ENCODE assay signal across 9 cellular contexts in the genomic region with DNA sequence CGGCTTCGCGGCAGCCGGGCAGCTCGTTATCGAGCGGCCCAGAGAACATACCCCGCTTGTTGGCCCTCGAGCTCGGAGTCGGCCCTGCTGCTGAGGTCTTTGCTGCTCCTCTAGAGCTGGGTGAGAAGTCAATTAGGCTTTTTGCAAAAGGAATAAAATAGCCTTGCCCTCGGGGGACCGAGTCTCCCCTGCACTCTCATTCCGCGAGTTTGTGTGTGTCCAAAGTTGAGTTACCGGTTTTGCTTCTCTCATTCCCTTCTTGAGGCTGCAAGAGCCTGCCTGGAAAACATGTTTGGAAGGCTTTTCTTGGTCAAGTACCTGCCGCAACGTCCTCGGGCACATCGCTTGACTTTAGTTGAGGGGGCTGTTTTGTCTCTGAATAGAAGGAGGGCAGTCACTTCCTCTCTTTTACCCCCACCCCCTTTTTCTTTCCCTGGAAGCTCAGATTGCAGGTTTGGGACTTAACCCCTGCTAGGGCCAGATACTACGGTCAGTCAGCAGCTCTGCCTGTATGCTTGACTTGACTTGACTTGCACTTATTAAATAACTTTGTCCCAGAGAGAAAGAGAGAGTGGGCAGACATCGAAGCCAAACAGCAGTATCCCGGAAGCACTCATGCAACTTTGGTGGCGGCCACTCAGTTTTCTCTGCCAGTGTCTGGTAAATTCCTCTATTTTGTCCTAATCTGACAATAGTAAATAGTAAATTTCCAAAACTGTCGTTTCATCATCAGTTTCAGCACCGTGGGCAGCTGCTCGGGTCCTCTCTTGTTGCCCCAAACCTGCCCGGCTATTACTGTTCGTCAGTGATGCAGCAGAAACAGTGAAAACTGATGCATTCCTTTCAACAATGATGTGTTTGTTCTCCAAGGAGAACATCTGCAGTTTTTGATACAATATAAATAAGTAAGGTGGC. TPM values are rescaled to one million over a fixed set of nuclear protein-coding genes. Genes with fewer than 3 reads are reported as not detected.
DNase-seq lines count a peak whose midpoint lies in the region; ATAC-seq, FAIRE-seq and TF ChIP-seq lines count a peak whose summit lies in the region.
"Had no signal": no experiment of that assay in that cellular context is flagged by ENCODE, and none has a peak within 500 bp of the region (broad histone marks: within the 10 kb centered on the region; RNA-seq: fewer than 3 reads in every experiment).

No MANE protein-coding gene starts in this region.

- peak overlapping the region; percentile 94 for H3K27ac ChIP-seq in astrocyte (ENCODE audit: low read depth, low read length)
- peak overlapping the region; percentile 97 for H3K27ac ChIP-seq in hepatocyte
- peak overlapping the region; percentile 96 to 97 for H3K27ac ChIP-seq in prostate gland

- FAIRE-seq in astrocyte (lab: Jason Lieb, UNC) = no peak

- H3K9me3 ChIP-seq in astrocyte (ENCODE audit: insufficient read depth, low read depth, low read length) (no peaks in the 10 kb centered on the region), hepatocyte (ENCODE audit: low read depth) (no peaks in the 10 kb centered on the region), prostate gland (no peaks in the 10 kb centered on the region)

- no peaks in the 10 kb centered on the region for H3K9me3 Mint-ChIP-seq in astrocyte (ENCODE audit: unreplicated experiment)

- H3K36me3 Mint-ChIP-seq in astrocyte (ENCODE audit: low read depth, unreplicated experiment) = no peaks in the 10 kb centered on the region

- DNase-seq in AG09309 (ENCODE audit: low read depth) = no peak
- DNase-seq in NOMO-1 treated with dmso at 0.1 percent for 144 hours (lab: John Stamatoyannopoulos, UW; ENCODE audit: unreplicated experiment) = peak; percentile 12
- peak; percentile 39 for DNase-seq in astrocyte (ENCODE audit: low read depth)
- peak; percentile 47 for DNase-seq in hepatocyte (ENCODE audit: low spot score)
- DNase-seq in prostate gland (ENCODE audit: low spot score) = peak; percentile 55
- DNase-seq in 8988T = no peak

- peaks cover 30% of the 10 kb centered on the region for H3K4me1 Mint-ChIP-seq in astrocyte (ENCODE audit: low read depth, unreplicated experiment)

- H3K4me1 ChIP-seq in astrocyte (ENCODE audit: insufficient read depth, low read length) = peaks cover 15% of the 10 kb centered on the region
- H3K4me1 ChIP-seq in hepatocyte (ENCODE audit: insufficient read depth) = peaks cover 21% of the 10 kb centered on the region
- no peaks in the 10 kb centered on the region for H3K4me1 ChIP-seq in prostate gland (replicated peaks)

- H3K27ac Mint-ChIP-seq in astrocyte (ENCODE audit: unreplicated experiment) = peak overlapping the region; percentile 98

- H3K4me2 ChIP-seq in astrocyte (ENCODE audit: low read length) (peak overlapping the region; percentile 93), hepatocyte (peak overlapping the region; percentile 86)

- H3K79me2 ChIP-seq in astrocyte (ENCODE audit: insufficient read depth, low read length) (peaks cover 53% of the 10 kb centered on the region), hepatocyte (peaks cover 48% of the 10 kb centered on the region)

- no peaks in the 10 kb centered on the region for H3K27me3 Mint-ChIP-seq in astrocyte (ENCODE audit: low read depth, unreplicated experiment)

- intact Hi-C loops in prostate gland (cut with DNase I) = loop anchor here (5.0 to 10.0 kb wide), 2 partner anchors 51 to 159 kb away; a partner anchor contains a TSS

- H3K27me3 ChIP-seq in astrocyte (ENCODE audit: insufficient read depth, low read length) (no peaks in the 10 kb centered on the region), hepatocyte (no peaks in the 10 kb centered on the region), prostate gland (replicated peaks; ENCODE audit: insufficient read depth) (no peaks in the 10 kb centered on the region)

- no peaks in the 10 kb centered on the region for H3K36me3 ChIP-seq in astrocyte (ENCODE audit: insufficient read depth, low read length)
- no peaks in the 10 kb centered on the region for H3K36me3 ChIP-seq in hepatocyte (replicated peaks; ENCODE audit: insufficient read depth, low read depth)
- H3K36me3 ChIP-seq in prostate gland = no peaks in the 10 kb centered on the region

- peaks cover 49% of the 10 kb centered on the region for H4K20me1 ChIP-seq in astrocyte (ENCODE audit: insufficient read depth, low read length)
- H4K20me1 ChIP-seq in hepatocyte (ENCODE audit: insufficient read depth, poor library complexity, severe bottlenecking) = peaks cover 30% of the 10 kb centered on the region

- peak; percentile 3 for ATAC-seq in GM18508 (IDR thresholded peaks at IDR 0.05; ENCODE audit: insufficient read depth, unreplicated experiment)
- peak; percentile 15 for ATAC-seq in HG03039 (IDR thresholded peaks at IDR 0.05; ENCODE audit: unreplicated experiment)

- H3K9ac ChIP-seq in astrocyte (ENCODE audit: low read length) = peak overlapping the region; percentile 89

- no peak for TF ChIP-seq POLR2A in prostate gland (IDR thresholded peaks at IDR 0.05)

- WGBS in hepatocyte (ENCODE audit: low lambda C conversion rate, missing lambda C conversion rate) = under 1% methylated on average over 29 of the region's 29 CpGs
- under 1% methylated on average over 29 of the region's 29 CpGs for WGBS in prostate gland

- H2AFZ ChIP-seq in astrocyte (ENCODE audit: low read depth, low read length) (peak overlapping the region; percentile 98), hepatocyte (peak overlapping the region; percentile 74)

- no peaks in the 10 kb centered on the region for H3K9me2 ChIP-seq in hepatocyte (replicated peaks; ENCODE audit: insufficient read depth)

- TF ChIP-seq CTCF in AG09309 (IDR thresholded peaks at IDR 0.05; ENCODE audit: control insufficient read depth, insufficient read depth, low read depth, low read length, missing control alignments) (no peak), astrocyte (IDR thresholded peaks at IDR 0.05; ENCODE audit: insufficient read depth, low read depth, low read length) (no peak), hepatocyte (IDR thresholded peaks at IDR 0.05; ENCODE audit: poor library complexity) (no peak), prostate gland (IDR thresholded peaks at IDR 0.05) (no peak)

- H3K4me3 Mint-ChIP-seq in astrocyte (ENCODE audit: unreplicated experiment) = peak overlapping the region; percentile 94

- H3K4me3 ChIP-seq in AG09309 (ENCODE audit: control insufficient read depth, low read depth, low read length) (peak overlapping the region; percentile 89), astrocyte (ENCODE audit: insufficient read depth, low read depth, low read length) (peak overlapping the region; percentile 89), hepatocyte (peak overlapping the region; percentile 67), prostate gland (peak overlapping the region; percentile 62 to 82)

RNA-seq across cellular contexts. Expression of a gene that starts 0.6 kb away (rescaled TPM):
- total RNA-seq in astrocyte (44.2 and 49.9 TPM in 2 replicates), hepatocyte (62.2 and 81.0 TPM in 2 replicates), prostate gland (100 to 1,000 TPM in 1 of 2 donors, 10 to 100 TPM in 1; 77.3 to 105 TPM)
- polyA plus RNA-seq in hepatocyte = 66.1 and 81.0 TPM in 2 replicates

RNA-seq across cellular contexts. Expression of a gene that starts 21.3 kb away (rescaled TPM):
- total RNA-seq in astrocyte = not detected in 2 replicates
- total RNA-seq in hepatocyte = not detected in 2 replicates
- not detected in 2 replicates for polyA plus RNA-seq in hepatocyte
- not detected for total RNA-seq in prostate gland
- total RNA-seq: T-helper 1 cell treated with Interleukin-12 subunit alpha and Interleukin-12 subunit beta and Interleukin-4 antibody, amounts not matched to agents 30 ng/mL and 1 ng/mL, for 36 hours had no signal

Comparison
In these comparisons a context has a peak if more than half of its experiments do, and no peak if none do; other contexts are left out.
1. DNase-seq: peak in NOMO-1 treated with dmso at 0.1 percent for 144 hours (single experiment), astrocyte (single experiment), hepatocyte (single experiment) and prostate gland (single experiment); none in AG09309 (single experiment) and 8988T (single experiment).
2. Peak in every context shown above with its lines, with median percentiles within 50 percentile points of each other: H3K4me3 ChIP-seq and H3K27ac ChIP-seq.